Comparison of ENCODE assay signal across 18 cellular contexts in the genomic region with DNA sequence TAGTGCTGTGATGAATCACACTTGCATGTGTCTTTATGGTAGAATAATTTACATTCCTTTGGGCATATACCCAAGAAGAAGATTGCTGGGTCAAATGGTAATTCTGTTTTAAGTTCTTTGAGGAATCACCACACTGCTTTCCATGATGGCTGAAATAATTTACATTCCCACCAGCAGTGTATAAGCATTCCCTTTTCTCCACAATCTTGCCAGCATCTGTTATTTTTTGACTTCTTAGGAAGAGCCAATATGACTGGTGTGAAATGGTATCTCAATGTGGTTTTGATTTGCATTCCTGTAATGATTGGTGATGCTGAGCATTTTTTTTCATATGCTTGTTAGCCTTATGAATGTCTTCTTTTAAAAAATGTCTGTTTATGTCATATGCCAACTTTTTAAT.
DNase-seq lines count a peak whose midpoint lies in the region; ATAC-seq and TF ChIP-seq lines count a peak whose summit lies in the region.
"Had no signal": no experiment of that assay in that cellular context is flagged by ENCODE, and none has a peak within 500 bp of the region (broad histone marks: within the 10 kb centered on the region; RNA-seq: fewer than 3 reads in every experiment).

No MANE protein-coding gene starts in this region.

- H3K4me3 Mint-ChIP-seq in CD4-positive, alpha-beta T cell: no peak overlapping the region
- H3K4me3 Mint-ChIP-seq: CD8-positive, alpha-beta memory T cell; T-cell had no signal

- H3K4me1 Mint-ChIP-seq in CD4-positive, alpha-beta T cell (ENCODE audit: low read depth): no peaks in the 10 kb centered on the region
- H3K4me1 Mint-ChIP-seq: CD8-positive, alpha-beta memory T cell; T-cell had no signal

- H3K27ac ChIP-seq in CD4-positive, alpha-beta T cell (ENCODE audit: low read depth, low read length): no peak overlapping the region
- H3K27ac ChIP-seq: BLaER1, HL-60 had no signal

- POLR2A ChIA-PET in CD4-positive, alpha-beta T cell (lab: Charles Lee): no interaction called here

- no peaks in the 10 kb centered on the region for H3K36me3 Mint-ChIP-seq in CD4-positive, alpha-beta T cell (ENCODE audit: low read depth)
- H3K36me3 Mint-ChIP-seq: CD8-positive, alpha-beta memory T cell; T-cell had no signal

- no peaks in the 10 kb centered on the region for H3K27me3 ChIP-seq in CD4-positive, alpha-beta T cell (ENCODE audit: control insufficient read depth, insufficient read depth, low read length)
- H3K27me3 ChIP-seq: BLaER1 had no signal

- H3K9me3 ChIP-seq in CD4-positive, alpha-beta T cell (ENCODE audit: control insufficient read depth, low read length): no peaks in the 10 kb centered on the region
- H3K9me3 ChIP-seq: BLaER1 had no signal

- ATAC-seq in CD4-positive, alpha-beta T cell (ENCODE audit: poor library complexity): no peak
- no peak for ATAC-seq in HG03342 (IDR thresholded peaks at IDR 0.05; ENCODE audit: unreplicated experiment)
- ATAC-seq: K562, T-cell had no signal

- peaks cover 7% of the 10 kb centered on the region for H3K9me3 Mint-ChIP-seq in CD4-positive, alpha-beta T cell
- H3K9me3 Mint-ChIP-seq: CD8-positive, alpha-beta memory T cell had no signal

- intact Hi-C loops in CD4-positive, alpha-beta T cell (cut with DNase I, micrococcal nuclease): no loop called here

- TF ChIP-seq CTCF in GM13976 (IDR thresholded peaks at IDR 0.05; ENCODE audit: borderline replicate concordance, control extremely low read depth, extremely low read depth, insufficient read depth, missing control alignments): no peak
- no peak for TF ChIP-seq CTCF in CD4-positive, alpha-beta T cell (IDR thresholded peaks at IDR 0.05)

- H3K27ac Mint-ChIP-seq in CD4-positive, alpha-beta T cell: no peak overlapping the region
- H3K27ac Mint-ChIP-seq: CD8-positive, alpha-beta memory T cell; T-cell had no signal

- no peaks in the 10 kb centered on the region for H3K27me3 Mint-ChIP-seq in CD4-positive, alpha-beta T cell
- H3K27me3 Mint-ChIP-seq: CD8-positive, alpha-beta memory T cell; T-cell had no signal

- DNase-seq in HS-5 (ENCODE audit: low read depth): peak; percentile 62
- DNase-seq in astrocyte of the hippocampus (ENCODE audit: low read depth, low spot score): peak; percentile 19
- DNase-seq in kidney tubule cell (ENCODE audit: low spot score): peak; percentile 40
- no peak for DNase-seq in GM13976 (ENCODE audit: low spot score)
- DNase-seq in dedifferentiated amniotic fluid mesenchymal stem cell (ENCODE audit: extremely low spot score): no peak
- no peak for DNase-seq in CD4-positive, alpha-beta T cell
- DNase-seq: CD8-positive, alpha-beta memory T cell; DMS 273 treated with DMSO at 0.1 percent for 48 hours; NCI-H1048; NCI-H1436 treated with DMSO at 0.1 percent for 48 hours; NCI-H2081; NCI-H510A treated with DMSO at 0.1 percent for 48 hours; NCI-H82; T-cell had no signal

- in situ Hi-C loops in GM13976 (cut with MboI; ENCODE audit: low sequenced_read_pairs, unreplicated experiment): no loop called here

- CTCF ChIA-PET in CD4-positive, alpha-beta T cell (lab: Charles Lee): no interaction called here

Comparison
In these comparisons a context has a peak if more than half of its experiments do, and no peak if none do; other contexts are left out.
1. DNase-seq: peak in HS-5 (single experiment), astrocyte of the hippocampus (single experiment) and kidney tubule cell (single experiment); none in GM13976 (single experiment), dedifferentiated amniotic fluid mesenchymal stem cell (single experiment) and CD4-positive, alpha-beta T cell (0 of 10).